In the genomic region with DNA sequence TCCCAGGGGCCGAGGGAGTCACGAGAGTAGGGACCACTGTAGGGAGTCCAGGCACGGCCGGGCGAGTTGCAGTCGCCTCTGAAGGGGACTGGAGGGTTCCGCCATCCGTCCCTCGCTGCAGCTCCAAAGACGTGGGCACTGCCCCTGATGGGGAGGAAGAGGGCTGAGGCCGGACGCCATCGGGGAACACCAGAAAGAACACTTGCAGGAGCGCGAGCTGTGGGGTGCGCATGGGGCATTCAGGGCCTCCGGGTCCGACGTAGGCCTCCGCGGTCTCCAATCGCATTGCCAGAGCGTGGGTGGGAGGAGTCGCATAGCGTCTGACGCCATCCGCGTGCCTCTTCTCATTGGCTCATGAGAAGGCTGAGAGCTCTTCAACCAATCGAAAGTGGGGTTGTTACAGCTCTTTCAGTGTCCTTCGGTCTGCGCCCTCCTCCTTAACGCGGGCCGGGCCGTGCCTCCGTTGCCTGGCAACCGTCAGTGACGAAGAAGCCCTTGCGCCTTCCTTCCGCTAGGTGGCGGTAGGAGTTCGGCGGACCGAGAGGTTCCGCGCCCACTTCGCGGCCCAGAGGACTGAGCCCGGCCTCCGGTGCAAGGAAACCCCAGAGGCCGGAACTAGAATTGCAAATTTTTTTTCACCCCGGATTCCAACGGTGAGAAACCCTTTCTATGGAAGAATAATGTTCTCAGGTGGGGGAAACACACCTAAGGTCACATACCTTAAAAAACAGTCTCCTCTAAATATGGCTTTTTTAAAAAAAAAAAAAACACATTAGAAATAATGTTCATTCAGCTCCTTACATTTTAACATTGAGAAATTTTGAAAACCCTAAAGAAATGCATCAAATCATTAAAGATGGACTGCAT, we compare ENCODE assay signal across 8 cellular contexts. TPM values are rescaled to one million over a fixed set of nuclear protein-coding genes. Genes with fewer than 3 reads are reported as not detected.
A peak's percentile ranks its signal among the peaks of the same experiment; 100 is the strongest.
DNase-seq lines count a peak whose midpoint lies in the region; ATAC-seq and TF ChIP-seq lines count a peak whose summit lies in the region.

A gene with protein sequence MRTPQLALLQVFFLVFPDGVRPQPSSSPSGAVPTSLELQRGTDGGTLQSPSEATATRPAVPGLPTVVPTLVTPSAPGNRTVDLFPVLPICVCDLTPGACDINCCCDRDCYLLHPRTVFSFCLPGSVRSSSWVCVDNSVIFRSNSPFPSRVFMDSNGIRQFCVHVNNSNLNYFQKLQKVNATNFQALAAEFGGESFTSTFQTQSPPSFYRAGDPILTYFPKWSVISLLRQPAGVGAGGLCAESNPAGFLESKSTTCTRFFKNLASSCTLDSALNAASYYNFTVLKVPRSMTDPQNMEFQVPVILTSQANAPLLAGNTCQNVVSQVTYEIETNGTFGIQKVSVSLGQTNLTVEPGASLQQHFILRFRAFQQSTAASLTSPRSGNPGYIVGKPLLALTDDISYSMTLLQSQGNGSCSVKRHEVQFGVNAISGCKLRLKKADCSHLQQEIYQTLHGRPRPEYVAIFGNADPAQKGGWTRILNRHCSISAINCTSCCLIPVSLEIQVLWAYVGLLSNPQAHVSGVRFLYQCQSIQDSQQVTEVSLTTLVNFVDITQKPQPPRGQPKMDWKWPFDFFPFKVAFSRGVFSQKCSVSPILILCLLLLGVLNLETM (minus strand): TSS at position 260 of the 867 bp plus-strand sequence. CDS start 28 bp downstream, at position 232.

- TF ChIP-seq POLR2A in uterus (IDR thresholded peaks at IDR 0.05) = peak; percentile 46 to 77

- TF ChIP-seq CTCF in GM13976 (IDR thresholded peaks at IDR 0.05; ENCODE audit: borderline replicate concordance, control extremely low read depth, extremely low read depth, insufficient read depth, missing control alignments) (peak; percentile 99), psoas muscle (IDR thresholded peaks at IDR 0.05) (peak; percentile 99), uterus (IDR thresholded peaks at IDR 0.05) (peak; percentile 98 to 100 (median 100))

- DNase-seq in GM13976 (ENCODE audit: low spot score) (peak; percentile 99), NCI-H1694 (lab: John Stamatoyannopoulos, UW) (peak; percentile 98), T-helper 17 cell (peak; percentile 83 to 97 (median 92)), left ventricle myocardium superior (peak; percentile 95), psoas muscle (peak; percentile 95 to 97), uterus (peak; percentile 98)

- intact Hi-C loops in left ventricle myocardium superior (cut with micrococcal nuclease) = loop anchor here (10.0 kb wide), 1 partner anchor 151 kb away; no protein-coding TSS in a partner anchor
- intact Hi-C loops in psoas muscle (cut with DNase I) = loop anchor here (2.0 to 10.0 kb wide), 3 partner anchors 147 to 441 kb away; partner anchors contain the start of gene ZNF518A (in 1 of the 2)
- intact Hi-C loops in uterus (cut with DNase I; ENCODE audit: low total_unique reads) = loop anchor here (10.0 kb wide), 1 partner anchor 151 kb away; no protein-coding TSS in a partner anchor

- peaks cover 26% of the 10 kb centered on the region for H3K4me1 Mint-ChIP-seq in T-helper 17 cell

- H3K27me3 Mint-ChIP-seq in T-helper 17 cell = peaks cover 13% of the 10 kb centered on the region

- no peaks in the 10 kb centered on the region for H3K27me3 ChIP-seq in psoas muscle (ENCODE audit: insufficient read depth in 3 of 3, low read length in 2 of 3)
- no peaks in the 10 kb centered on the region for H3K27me3 ChIP-seq in uterus

- H3K27ac Mint-ChIP-seq in T-helper 17 cell = peak within 1 kb of the TSS; percentile 98

- WGBS in psoas muscle, 3 donors = 0 to 1% (median 0%) methylated on average over 44 to 53 of the region's 53 CpGs

- ATAC-seq in HG02884 (IDR thresholded peaks at IDR 0.05; ENCODE audit: unreplicated experiment) = peak; percentile 98
- peak; percentile 97 for ATAC-seq in T-helper 17 cell
- ATAC-seq in left ventricle myocardium superior = peak; percentile 100
- peak; percentile 100 for ATAC-seq in psoas muscle

- H3K4me3 ChIP-seq in psoas muscle (peak within 1 kb of the TSS; percentile 77), uterus (peak within 1 kb of the TSS; percentile 68 to 87)

- peaks cover 11% of the 10 kb centered on the region for H3K4me1 ChIP-seq in psoas muscle
- peaks cover 4 to 12% of the 10 kb centered on the region in 2 donors for H3K4me1 ChIP-seq in uterus

- H3K36me3 ChIP-seq in psoas muscle (ENCODE audit: insufficient read depth in 1 of 2, low read depth in 1 of 2) = peaks cover 5 to 36% of the 10 kb centered on the region in 2 donors
- no peaks in the 10 kb centered on the region for H3K36me3 ChIP-seq in uterus

- peak within 1 kb of the TSS; percentile 95 for H3K4me3 Mint-ChIP-seq in T-helper 17 cell

- H3K9me3 ChIP-seq in T-helper 17 cell (ENCODE audit: control insufficient read depth, low read length, poor library complexity, severe bottlenecking) (no peaks in the 10 kb centered on the region), psoas muscle (no peaks in the 10 kb centered on the region), uterus (no peaks in the 10 kb centered on the region)

- peaks cover 6% of the 10 kb centered on the region for H3K36me3 Mint-ChIP-seq in T-helper 17 cell (ENCODE audit: low read depth)

- H3K27ac ChIP-seq in angular gyrus (ENCODE audit: low read depth, low read length) = peak within 1 kb of the TSS; percentile 20
- H3K27ac ChIP-seq in psoas muscle = peak within 1 kb of the TSS; percentile 68
- peak within 1 kb of the TSS; percentile 79 to 88 for H3K27ac ChIP-seq in uterus

- in situ Hi-C loops in GM13976 (cut with MboI; ENCODE audit: low sequenced_read_pairs, unreplicated experiment) = no loop called here

RNA-seq across cellular contexts. Expression of the gene that starts here (rescaled TPM):
- total RNA-seq in T-helper 17 cell (10 to 100 TPM; 18.1 to 24.7 TPM), left ventricle myocardium superior (8.2 TPM), psoas muscle (10 to 100 TPM in 1 of 4 donors, 1 to 10 TPM in 3; 6.0 to 10.2 (median 9.3) TPM), uterus (10 to 100 TPM; 27.6 to 41.9 (median 30.6) TPM)
- polyA plus RNA-seq in psoas muscle = 10 to 100 TPM in 2 of 3 donors, 1 to 10 TPM in 1; 7.5 to 14.2 (median 10.4) TPM

Comparison
In these comparisons a context has a peak if more than half of its experiments do, and no peak if none do; other contexts are left out.
1. Peak in every context shown above with its lines: DNase-seq, ATAC-seq, H3K4me3 ChIP-seq and H3K27ac ChIP-seq.
2. H3K27ac ChIP-seq: peak in every context shown above with its lines; median percentile 84 in uterus; 68 in psoas muscle; 20 in angular gyrus.